In the genomic region with DNA sequence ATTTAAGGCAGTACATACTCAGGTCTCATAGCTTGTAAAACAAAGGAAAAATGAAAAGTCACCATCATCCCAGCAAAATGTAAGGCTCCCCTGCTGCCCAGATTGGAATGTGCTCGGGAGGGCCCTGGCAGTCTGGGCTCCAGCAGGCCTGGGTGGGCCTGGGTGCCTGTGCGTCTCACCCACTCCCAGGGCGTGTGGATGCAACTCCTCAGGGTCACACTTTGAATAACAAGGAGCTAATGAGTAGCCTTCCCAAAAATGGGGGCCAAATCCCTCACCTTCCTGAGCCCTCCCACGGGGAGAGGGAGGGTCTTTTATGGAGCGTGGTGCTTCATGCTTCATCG, we compare ENCODE assay signal across 1 cellular context.
TF ChIP-seq lines count a peak whose summit lies in the region.

No MANE protein-coding gene starts in this region.

TF ChIP-seq in GM23338, 12 proteins besides CTCF, POLR2A, EP300 and RAD21 (continued from another document):
- TF ChIP-seq, protein P1, sequence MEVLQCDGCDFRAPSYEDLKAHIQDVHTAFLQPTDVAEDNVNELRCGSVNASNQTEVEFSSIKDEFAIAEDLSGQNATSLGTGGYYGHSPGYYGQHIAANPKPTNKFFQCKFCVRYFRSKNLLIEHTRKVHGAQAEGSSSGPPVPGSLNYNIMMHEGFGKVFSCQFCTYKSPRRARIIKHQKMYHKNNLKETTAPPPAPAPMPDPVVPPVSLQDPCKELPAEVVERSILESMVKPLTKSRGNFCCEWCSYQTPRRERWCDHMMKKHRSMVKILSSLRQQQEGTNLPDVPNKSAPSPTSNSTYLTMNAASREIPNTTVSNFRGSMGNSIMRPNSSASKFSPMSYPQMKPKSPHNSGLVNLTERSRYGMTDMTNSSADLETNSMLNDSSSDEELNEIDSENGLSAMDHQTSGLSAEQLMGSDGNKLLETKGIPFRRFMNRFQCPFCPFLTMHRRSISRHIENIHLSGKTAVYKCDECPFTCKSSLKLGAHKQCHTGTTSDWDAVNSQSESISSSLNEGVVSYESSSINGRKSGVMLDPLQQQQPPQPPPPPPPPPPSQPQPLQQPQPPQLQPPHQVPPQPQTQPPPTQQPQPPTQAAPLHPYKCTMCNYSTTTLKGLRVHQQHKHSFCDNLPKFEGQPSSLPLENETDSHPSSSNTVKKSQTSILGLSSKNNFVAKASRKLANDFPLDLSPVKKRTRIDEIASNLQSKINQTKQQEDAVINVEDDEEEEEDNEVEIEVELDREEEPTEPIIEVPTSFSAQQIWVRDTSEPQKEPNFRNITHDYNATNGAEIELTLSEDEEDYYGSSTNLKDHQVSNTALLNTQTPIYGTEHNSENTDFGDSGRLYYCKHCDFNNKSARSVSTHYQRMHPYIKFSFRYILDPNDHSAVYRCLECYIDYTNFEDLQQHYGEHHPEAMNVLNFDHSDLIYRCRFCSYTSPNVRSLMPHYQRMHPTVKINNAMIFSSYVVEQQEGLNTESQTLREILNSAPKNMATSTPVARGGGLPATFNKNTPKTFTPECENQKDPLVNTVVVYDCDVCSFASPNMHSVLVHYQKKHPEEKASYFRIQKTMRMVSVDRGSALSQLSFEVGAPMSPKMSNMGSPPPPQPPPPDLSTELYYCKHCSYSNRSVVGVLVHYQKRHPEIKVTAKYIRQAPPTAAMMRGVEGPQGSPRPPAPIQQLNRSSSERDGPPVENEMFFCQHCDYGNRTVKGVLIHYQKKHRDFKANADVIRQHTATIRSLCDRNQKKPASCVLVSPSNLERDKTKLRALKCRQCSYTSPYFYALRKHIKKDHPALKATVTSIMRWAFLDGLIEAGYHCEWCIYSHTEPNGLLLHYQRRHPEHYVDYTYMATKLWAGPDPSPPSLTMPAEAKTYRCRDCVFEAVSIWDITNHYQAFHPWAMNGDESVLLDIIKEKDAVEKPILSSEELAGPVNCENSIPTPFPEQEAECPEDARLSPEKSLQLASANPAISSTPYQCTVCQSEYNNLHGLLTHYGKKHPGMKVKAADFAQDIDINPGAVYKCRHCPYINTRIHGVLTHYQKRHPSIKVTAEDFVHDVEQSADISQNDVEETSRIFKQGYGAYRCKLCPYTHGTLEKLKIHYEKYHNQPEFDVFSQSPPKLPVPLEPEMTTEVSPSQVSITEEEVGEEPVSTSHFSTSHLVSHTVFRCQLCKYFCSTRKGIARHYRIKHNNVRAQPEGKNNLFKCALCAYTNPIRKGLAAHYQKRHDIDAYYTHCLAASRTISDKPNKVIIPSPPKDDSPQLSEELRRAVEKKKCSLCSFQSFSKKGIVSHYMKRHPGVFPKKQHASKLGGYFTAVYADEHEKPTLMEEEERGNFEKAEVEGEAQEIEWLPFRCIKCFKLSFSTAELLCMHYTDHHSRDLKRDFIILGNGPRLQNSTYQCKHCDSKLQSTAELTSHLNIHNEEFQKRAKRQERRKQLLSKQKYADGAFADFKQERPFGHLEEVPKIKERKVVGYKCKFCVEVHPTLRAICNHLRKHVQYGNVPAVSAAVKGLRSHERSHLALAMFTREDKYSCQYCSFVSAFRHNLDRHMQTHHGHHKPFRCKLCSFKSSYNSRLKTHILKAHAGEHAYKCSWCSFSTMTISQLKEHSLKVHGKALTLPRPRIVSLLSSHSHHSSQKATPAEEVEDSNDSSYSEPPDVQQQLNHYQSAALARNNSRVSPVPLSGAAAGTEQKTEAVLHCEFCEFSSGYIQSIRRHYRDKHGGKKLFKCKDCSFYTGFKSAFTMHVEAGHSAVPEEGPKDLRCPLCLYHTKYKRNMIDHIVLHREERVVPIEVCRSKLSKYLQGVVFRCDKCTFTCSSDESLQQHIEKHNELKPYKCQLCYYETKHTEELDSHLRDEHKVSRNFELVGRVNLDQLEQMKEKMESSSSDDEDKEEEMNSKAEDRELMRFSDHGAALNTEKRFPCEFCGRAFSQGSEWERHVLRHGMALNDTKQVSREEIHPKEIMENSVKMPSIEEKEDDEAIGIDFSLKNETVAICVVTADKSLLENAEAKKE (CRISPR knock-in tag; IDR thresholded peaks at IDR 0.05) = no peak
- TF ChIP-seq JUNB (IDR thresholded peaks at IDR 0.05; ENCODE audit: unreplicated experiment) (no peak), STAT1 (IDR thresholded peaks at IDR 0.05; ENCODE audit: unreplicated experiment) (no peak), EZH2 (IDR thresholded peaks at IDR 0.05; ENCODE audit: low read depth, unreplicated experiment) (no peak), ZNF114 (CRISPR knock-in tag; IDR thresholded peaks at IDR 0.05) (no peak), NANOG (IDR thresholded peaks at IDR 0.05; ENCODE audit: borderline replicate concordance) (no peak)
- TF ChIP-seq, protein P2, sequence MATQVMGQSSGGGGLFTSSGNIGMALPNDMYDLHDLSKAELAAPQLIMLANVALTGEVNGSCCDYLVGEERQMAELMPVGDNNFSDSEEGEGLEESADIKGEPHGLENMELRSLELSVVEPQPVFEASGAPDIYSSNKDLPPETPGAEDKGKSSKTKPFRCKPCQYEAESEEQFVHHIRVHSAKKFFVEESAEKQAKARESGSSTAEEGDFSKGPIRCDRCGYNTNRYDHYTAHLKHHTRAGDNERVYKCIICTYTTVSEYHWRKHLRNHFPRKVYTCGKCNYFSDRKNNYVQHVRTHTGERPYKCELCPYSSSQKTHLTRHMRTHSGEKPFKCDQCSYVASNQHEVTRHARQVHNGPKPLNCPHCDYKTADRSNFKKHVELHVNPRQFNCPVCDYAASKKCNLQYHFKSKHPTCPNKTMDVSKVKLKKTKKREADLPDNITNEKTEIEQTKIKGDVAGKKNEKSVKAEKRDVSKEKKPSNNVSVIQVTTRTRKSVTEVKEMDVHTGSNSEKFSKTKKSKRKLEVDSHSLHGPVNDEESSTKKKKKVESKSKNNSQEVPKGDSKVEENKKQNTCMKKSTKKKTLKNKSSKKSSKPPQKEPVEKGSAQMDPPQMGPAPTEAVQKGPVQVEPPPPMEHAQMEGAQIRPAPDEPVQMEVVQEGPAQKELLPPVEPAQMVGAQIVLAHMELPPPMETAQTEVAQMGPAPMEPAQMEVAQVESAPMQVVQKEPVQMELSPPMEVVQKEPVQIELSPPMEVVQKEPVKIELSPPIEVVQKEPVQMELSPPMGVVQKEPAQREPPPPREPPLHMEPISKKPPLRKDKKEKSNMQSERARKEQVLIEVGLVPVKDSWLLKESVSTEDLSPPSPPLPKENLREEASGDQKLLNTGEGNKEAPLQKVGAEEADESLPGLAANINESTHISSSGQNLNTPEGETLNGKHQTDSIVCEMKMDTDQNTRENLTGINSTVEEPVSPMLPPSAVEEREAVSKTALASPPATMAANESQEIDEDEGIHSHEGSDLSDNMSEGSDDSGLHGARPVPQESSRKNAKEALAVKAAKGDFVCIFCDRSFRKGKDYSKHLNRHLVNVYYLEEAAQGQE (IDR thresholded peaks at IDR 0.05; ENCODE audit: unreplicated experiment) = no peak
